ENCODE assay signal across 23 cellular contexts in the genomic region with DNA sequence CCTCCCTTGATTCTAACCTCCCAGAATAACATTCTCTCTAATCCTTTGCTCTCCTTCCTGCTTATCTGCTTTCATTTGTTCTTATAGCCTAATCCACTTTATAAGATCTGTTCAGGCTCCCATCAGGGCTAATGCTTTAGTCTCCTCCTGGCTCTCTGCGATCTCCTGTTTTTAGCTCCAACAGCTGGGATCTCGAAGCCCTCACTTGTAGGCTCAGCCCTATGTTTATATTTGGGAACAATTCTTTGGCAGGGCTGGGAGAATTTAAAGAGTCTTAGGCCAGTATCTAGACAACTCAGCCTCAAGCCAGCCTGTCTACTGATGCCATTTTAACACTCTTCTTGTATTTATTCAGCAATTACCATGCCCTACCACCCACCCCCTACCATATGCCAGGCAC. TPM values are rescaled to one million over a fixed set of nuclear protein-coding genes. Genes with fewer than 3 reads are reported as not detected.
A peak's percentile ranks its signal among the peaks of the same experiment; 100 is the strongest.
DNase-seq lines count a peak whose midpoint lies in the region; ATAC-seq, FAIRE-seq and TF ChIP-seq lines count a peak whose summit lies in the region.
"Had no signal": no experiment of that assay in that cellular context is flagged by ENCODE, and none has a peak within 500 bp of the region (broad histone marks: within the 10 kb centered on the region; RNA-seq: fewer than 3 reads in every experiment).

No MANE protein-coding gene starts in this region.

- H3K27me3 Mint-ChIP-seq in neural progenitor cell (ENCODE audit: insufficient read depth, low read depth): peaks cover 3% of the 10 kb centered on the region

- H3K27me3 ChIP-seq in heart right ventricle (no peaks in the 10 kb centered on the region), neural progenitor cell (no peaks in the 10 kb centered on the region), aorta (ENCODE audit: control insufficient read depth in 1 of 2, insufficient read depth in 2 of 2, low read length in 1 of 2) (no peaks in the 10 kb centered on the region)
- H3K27me3 ChIP-seq: BE2C, tibial nerve had no signal

- in situ Hi-C loops in ACHN (cut with HindIII; ENCODE audit: low pct_ligation_motif_present, low pct_unique_long_range_greater_than_20kb, low sequenced_read_pairs): no loop called here

- H2AFZ ChIP-seq in neural progenitor cell (replicated peaks): peak overlapping the region; percentile 31

- H3K4me3 ChIP-seq in heart right ventricle (no peak overlapping the region), neural progenitor cell (no peak overlapping the region), aorta (ENCODE audit: low read length in 2 of 2) (no peak overlapping the region)
- H3K4me3 ChIP-seq: lung, tibial nerve had no signal

- ATAC-seq in heart right ventricle (peak; percentile 51 to 88 (median 82)), aorta (ENCODE audit: low FRiP score) (peak; percentile 33)
- ATAC-seq: HCT116 had no signal

- no peak overlapping the region for H3K27ac Mint-ChIP-seq in neural progenitor cell
- H3K27ac Mint-ChIP-seq: IgD-negative memory B cell, immature natural killer cell had no signal

- H4K20me1 ChIP-seq in neural progenitor cell (ENCODE audit: low read depth): no peaks in the 10 kb centered on the region

- H3K9me3 ChIP-seq in heart right ventricle: no peaks in the 10 kb centered on the region
- no peaks in the 10 kb centered on the region for H3K9me3 ChIP-seq in neural progenitor cell (ENCODE audit: low read depth)
- no peaks in the 10 kb centered on the region for H3K9me3 ChIP-seq in aorta (ENCODE audit: control insufficient read depth, low read length)
- H3K9me3 ChIP-seq: BE2C, Caco-2, tibial nerve had no signal

- no peaks in the 10 kb centered on the region for H3K9me3 Mint-ChIP-seq in neural progenitor cell
- H3K9me3 Mint-ChIP-seq: IgD-negative memory B cell, immature natural killer cell had no signal

- H3K4me1 ChIP-seq in heart right ventricle (peaks cover 0 to 11% (median 0%) of the 10 kb centered on the region in 9 donors), neural progenitor cell (peaks cover 8% of the 10 kb centered on the region), aorta (ENCODE audit: control insufficient read depth in 1 of 2, insufficient read depth in 2 of 2, low read length in 2 of 2) (no peaks in the 10 kb centered on the region)
- H3K4me1 ChIP-seq: BE2C, Caco-2, tibial nerve had no signal

- intact Hi-C loops in heart right ventricle (cut with DNase I): no loop called here
- intact Hi-C loops in aorta (cut with DNase I): no loop called here

- H3K9ac ChIP-seq in neural progenitor cell: no peak overlapping the region

- H3F3A ChIP-seq in neural progenitor cell (ENCODE audit: low read depth): no peaks in the 10 kb centered on the region

- no peak for TF ChIP-seq CTCF in heart right ventricle (IDR thresholded peaks at IDR 0.05)
- no peak for TF ChIP-seq CTCF in neural progenitor cell (IDR thresholded peaks at IDR 0.05)

- DNase-seq in NCI-H82 (lab: John Stamatoyannopoulos, UW) (peak; percentile 98), heart right ventricle (peak in 1 of 2 donors; percentile 17), neural progenitor cell (ENCODE audit: low spot score) (peak; percentile 37), aorta (no peak), ACHN (no peak), HTR-8/SVneo (ENCODE audit: insufficient read length, low spot score) (no peak), islet precursor cell (no peak)
- DNase-seq: activated CD4-positive, alpha-beta T cell treated with anti-CD3 and anti-CD28 coated beads, Interleukin-2, amount 50 U/mL, for 1 hour; activated CD8-positive, alpha-beta memory T cell treated with anti-CD3 and anti-CD28 coated beads, Interleukin-2, amount 50 U/mL, for 48 hours; activated effector memory CD4-positive, alpha-beta T cell treated with anti-CD3 and anti-CD28 coated beads, Interleukin-2, amount 50 U/mL, for 16 hours; BE2C; Caco-2; immature natural killer cell; NCI-H1436 treated with DMSO at 0.1 percent for 48 hours; NCI-H526 treated with DMSO at 0.1 percent for 48 hours; stimulated activated CD4-positive, alpha-beta T cell treated with anti-CD3 and anti-CD28 coated beads, Interleukin-1b, Interleukin-23, amount 100 ng/mL, for 48 hours; stimulated activated naive CD4-positive, alpha-beta T cell had no signal

- no peak overlapping the region for H3K4me2 ChIP-seq in neural progenitor cell

- FAIRE-seq in HTR-8/SVneo (lab: Jason Lieb, UNC): no peak
- FAIRE-seq: endometrium had no signal

- no peaks in the 10 kb centered on the region for H3K79me2 ChIP-seq in neural progenitor cell (ENCODE audit: low read depth)

- H3K4me1 Mint-ChIP-seq in neural progenitor cell: peaks cover 9% of the 10 kb centered on the region
- H3K4me1 Mint-ChIP-seq: IgD-negative memory B cell, immature natural killer cell had no signal

- H3K36me3 Mint-ChIP-seq in neural progenitor cell: no peaks in the 10 kb centered on the region
- H3K36me3 Mint-ChIP-seq: IgD-negative memory B cell, immature natural killer cell had no signal

- H3K36me3 ChIP-seq in heart right ventricle (no peaks in the 10 kb centered on the region), neural progenitor cell (no peaks in the 10 kb centered on the region), aorta (ENCODE audit: control insufficient read depth in 1 of 2, insufficient read depth in 2 of 2, low read length in 1 of 2) (no peaks in the 10 kb centered on the region)
- H3K36me3 ChIP-seq: BE2C, tibial nerve had no signal

- H3K4me3 Mint-ChIP-seq in neural progenitor cell: no peak overlapping the region
- H3K4me3 Mint-ChIP-seq: IgD-negative memory B cell, immature natural killer cell had no signal

- H3K27ac ChIP-seq in heart right ventricle: peak overlapping the region in 5 of 10 donors; percentile 30 to 72 (median 57)
- no peak overlapping the region for H3K27ac ChIP-seq in neural progenitor cell
- peak overlapping the region in 1 of 2 donors; percentile 34 for H3K27ac ChIP-seq in aorta (ENCODE audit: low read depth in 1 of 2, low read length in 2 of 2)
- H3K27ac ChIP-seq: HL-60, tibial nerve had no signal

- 22 to 61% methylated on average over 2 of the region's 2 CpGs for WGBS in heart right ventricle, 2 donors
- WGBS in aorta, 2 donors: 3 to 6% methylated on average over 2 of the region's 2 CpGs

RNA-seq across cellular contexts. Expression of a gene that starts 27.2 kb away (rescaled TPM):
- 10 to 100 TPM; 11.8 to 20.6 (median 16.4) TPM for total RNA-seq in heart right ventricle
- polyA plus RNA-seq in heart right ventricle: 1 to 10 TPM; 3.1 to 6.7 TPM
- 9.3 and 11.2 TPM in 2 replicates for total RNA-seq in neural progenitor cell (ENCODE audit: low replicate concordance)
- 10 to 100 TPM; 62.0 to 74.2 TPM for total RNA-seq in aorta
- 1 to 10 TPM; 3.7 to 6.4 TPM for polyA plus RNA-seq in aorta
- polyA plus RNA-seq: IgD-negative memory B cell, immature natural killer cell had no signal

Comparison
In these comparisons a context has a peak if more than half of its experiments do, and no peak if none do; other contexts are left out.
1. DNase-seq: peak in NCI-H82 (single experiment) and neural progenitor cell (single experiment); none in aorta (0 of 2), ACHN (single experiment), HTR-8/SVneo (single experiment) and islet precursor cell (single experiment).